In genomic region chr2:10302479-10303173, GRCh38 we compare ENCODE assay signal across 8 cellular contexts. TPM values are rescaled to one million over a fixed set of nuclear protein-coding genes. Genes with fewer than 3 reads are reported as not detected.
DNase-seq lines count a peak whose midpoint lies in the region; ATAC-seq and TF ChIP-seq lines count a peak whose summit lies in the region.

Gene HPCAL1 (plus strand): TSS chr2:10302904. CDS start chr2:10419758, 116,854 bp downstream.

- H3K36me3 Mint-ChIP-seq in Calu3 (ENCODE audit: insufficient read depth, unreplicated experiment), result peaks cover 19% of the 10 kb centered on the region
- H3K36me3 Mint-ChIP-seq in activated T-cell treated with anti-CD3 and anti-CD28 coated beads, Interleukin-2, amount 50 U/mL, for 24 hours (ENCODE audit: low read depth), result peaks cover 9% of the 10 kb centered on the region

- ATAC-seq in GM19468 (IDR thresholded peaks at IDR 0.05; ENCODE audit: extremely low read depth, unreplicated experiment), result peak; percentile 65
- peak; percentile 90 for ATAC-seq in esophagus mucosa

- H3K4me3 ChIP-seq in muscle layer of colon (ENCODE audit: low read depth in 1 of 2, low read length in 2 of 2), result peak within 1 kb of the TSS; percentile 60 to 82

- DNase-seq in Calu3 (peak; percentile 91), HT-29 (ENCODE audit: low spot score) (peak; percentile 93), OCI-M2 (lab: John Stamatoyannopoulos, UW; ENCODE audit: unreplicated experiment) (peak; percentile 29)
- peak; percentile 90 for DNase-seq in activated T-cell treated with anti-CD3 and anti-CD28 coated beads, Interleukin-2, amount 50 U/mL, for 24 hours
- peak; percentile 52 to 78 for DNase-seq in stimulated activated CD8-positive, alpha-beta memory T cell treated with anti-CD3 and anti-CD28 coated beads, Interleukin-7, amount 100 ng/mL, for 4 hours (ENCODE audit: low read depth in 2 of 2)

- no peak within 1 kb of the TSS for H3K27ac Mint-ChIP-seq in Calu3 (ENCODE audit: unreplicated experiment)
- H3K27ac Mint-ChIP-seq in activated T-cell treated with anti-CD3 and anti-CD28 coated beads, Interleukin-2, amount 50 U/mL, for 24 hours, result peak within 1 kb of the TSS; percentile 83

- H3K27ac ChIP-seq in muscle layer of colon (ENCODE audit: low read depth, low read length), result peak within 1 kb of the TSS; percentile 59

- H3K4me3 Mint-ChIP-seq in Calu3 (ENCODE audit: low read depth, unreplicated experiment), result peak within 1 kb of the TSS; percentile 100
- peak within 1 kb of the TSS; percentile 96 for H3K4me3 Mint-ChIP-seq in activated T-cell treated with anti-CD3 and anti-CD28 coated beads, Interleukin-2, amount 50 U/mL, for 24 hours

- no TSS peak for BruUV-seq in Calu3 (replicated peaks; lab: Mats Ljungman, UMichigan)

- H3K4me1 ChIP-seq in muscle layer of colon (ENCODE audit: insufficient read depth, low read length), result peaks cover 23% of the 10 kb centered on the region

- no peaks in the 10 kb centered on the region for H3K9me3 ChIP-seq in muscle layer of colon (ENCODE audit: low read length)

- peak within 1 kb of the TSS; percentile 28 for H3K9ac ChIP-seq in muscle layer of colon (ENCODE audit: low read length)

- peaks cover 2% of the 10 kb centered on the region for H3K9me3 Mint-ChIP-seq in Calu3 (ENCODE audit: low read depth, unreplicated experiment)
- H3K9me3 Mint-ChIP-seq in activated T-cell treated with anti-CD3 and anti-CD28 coated beads, Interleukin-2, amount 50 U/mL, for 24 hours, result peaks cover 5% of the 10 kb centered on the region

- H3K27me3 Mint-ChIP-seq in Calu3 (ENCODE audit: unreplicated experiment), result no peaks in the 10 kb centered on the region
- H3K27me3 Mint-ChIP-seq in activated T-cell treated with anti-CD3 and anti-CD28 coated beads, Interleukin-2, amount 50 U/mL, for 24 hours, result no peaks in the 10 kb centered on the region

- CTCF ChIA-PET in Calu3 (lab: Charles Lee), result interaction anchor here (0.5 to 5.7 kb wide), 9 partner anchors 15 to 133 kb away, joined by 3 to 41 read pairs (median 5); no protein-coding TSS in a partner anchor

- intact Hi-C loops in Calu3 (cut with micrococcal nuclease; ENCODE audit: unreplicated experiment), result loop anchor here (5.0 kb wide), 1 partner anchor 105 kb away; no protein-coding TSS in a partner anchor

- no peaks in the 10 kb centered on the region for H3K36me3 ChIP-seq in muscle layer of colon (ENCODE audit: insufficient read depth, low read length)

- TF ChIP-seq CTCF in Calu3 (IDR thresholded peaks at IDR 0.05; ENCODE audit: unreplicated experiment), result peak; percentile 76

- H3K27me3 ChIP-seq in muscle layer of colon (ENCODE audit: control insufficient read depth in 1 of 2, insufficient read depth in 2 of 2, low read length in 2 of 2), result no peaks in the 10 kb centered on the region

- H3K4me1 Mint-ChIP-seq in Calu3 (ENCODE audit: low read depth, unreplicated experiment), result peaks cover 41% of the 10 kb centered on the region
- peaks cover 81% of the 10 kb centered on the region for H3K4me1 Mint-ChIP-seq in activated T-cell treated with anti-CD3 and anti-CD28 coated beads, Interleukin-2, amount 50 U/mL, for 24 hours (ENCODE audit: low read depth)

RNA-seq across cellular contexts. Expression of gene HPCAL1, which starts in this region (rescaled TPM):
- total RNA-seq in Calu3 (2022), result 34.0 and 35.1 TPM in 2 replicates
- 151 and 164 TPM in 2 replicates for total RNA-seq in HT-29 (2014; rRNA removed; shearing (Covaris generic))
- total RNA-seq in esophagus mucosa, result 13.7 TPM

Comparison
In these comparisons a context has a peak if more than half of its experiments do, and no peak if none do; other contexts are left out.
1. Peak in every context shown above with its lines: DNase-seq, ATAC-seq, H3K4me3 ChIP-seq and H3K27ac ChIP-seq.
2. DNase-seq: peak in every context shown above with its lines; median percentile 93 in HT-29; 91 in Calu3; 90 in activated T-cell treated with anti-CD3 and anti-CD28 coated beads, Interleukin-2, amount 50 U/mL, for 24 hours; 65 in stimulated activated CD8-positive, alpha-beta memory T cell treated with anti-CD3 and anti-CD28 coated beads, Interleukin-7, amount 100 ng/mL, for 4 hours; 29 in OCI-M2.